Comparison of ENCODE assay signal across 19 cellular contexts in genomic region chr3:110940074-110940473, GRCh38.
DNase-seq lines count a peak whose midpoint lies in the region; ATAC-seq, FAIRE-seq and TF ChIP-seq lines count a peak whose summit lies in the region.
"Had no signal": no experiment of that assay in that cellular context is flagged by ENCODE, and none has a peak within 500 bp of the region (broad histone marks: within the 10 kb centered on the region; RNA-seq: fewer than 3 reads in every experiment).

No MANE protein-coding gene starts in this region.

- DNase-seq in HuH-7 (ENCODE audit: low spot score), result peak; percentile 12
- no peak for DNase-seq in astrocyte (ENCODE audit: low read depth)
- peak; percentile 23 for DNase-seq in left kidney (ENCODE audit: low read depth, low spot score)
- DNase-seq in smooth muscle cell (lab: John Stamatoyannopoulos, UW; ENCODE audit: unreplicated experiment), result no peak
- no peak for DNase-seq in RKO (ENCODE audit: low spot score)
- no peak for DNase-seq in upper lobe of left lung
- DNase-seq: ACHN, C1 segment of cervical spinal cord, GF-D8, HCEC 1CT, KBM-7, MV-4-11, NCI-H187 treated with DMSO at 0.1 percent for 48 hours, NCI-H226, NCI-H82, OCI-M1, SHP77 had no signal

- no peak for TF ChIP-seq EP300 in upper lobe of left lung (IDR thresholded peaks at IDR 0.05)

- H3K4me1 ChIP-seq in astrocyte (ENCODE audit: insufficient read depth, low read length) (no peaks in the 10 kb centered on the region), smooth muscle cell (ENCODE audit: low read depth) (peaks cover 10% of the 10 kb centered on the region), upper lobe of left lung (no peaks in the 10 kb centered on the region)

- H3K4me2 ChIP-seq in astrocyte (ENCODE audit: low read length) (no peak overlapping the region), smooth muscle cell (peak overlapping the region; percentile 40)

- TF ChIP-seq POLR2A in upper lobe of left lung (IDR thresholded peaks at IDR 0.05), result no peak

- no peak overlapping the region for H3K9ac ChIP-seq in astrocyte (ENCODE audit: low read length)
- H3K9ac ChIP-seq in smooth muscle cell (ENCODE audit: low read depth), result no peak overlapping the region

- H3K36me3 ChIP-seq in astrocyte (ENCODE audit: insufficient read depth, low read length), result no peaks in the 10 kb centered on the region
- H3K36me3 ChIP-seq in smooth muscle cell (ENCODE audit: low read depth), result peaks cover 4% of the 10 kb centered on the region
- no peaks in the 10 kb centered on the region for H3K36me3 ChIP-seq in upper lobe of left lung

- H3K9me3 ChIP-seq in astrocyte (ENCODE audit: insufficient read depth, low read depth, low read length), result peaks cover 8% of the 10 kb centered on the region
- no peaks in the 10 kb centered on the region for H3K9me3 ChIP-seq in smooth muscle cell (replicated peaks; ENCODE audit: low read depth)
- peaks cover 0 to 11% (median 4%) of the 10 kb centered on the region in 4 donors for H3K9me3 ChIP-seq in upper lobe of left lung

- no peak overlapping the region for H3K27ac Mint-ChIP-seq in astrocyte (ENCODE audit: unreplicated experiment)

- H3K4me3 ChIP-seq in astrocyte (ENCODE audit: insufficient read depth, low read depth, low read length) (no peak overlapping the region), smooth muscle cell (no peak overlapping the region), upper lobe of left lung (no peak overlapping the region)
- H3K4me3 ChIP-seq: SK-N-MC had no signal

- H3F3A ChIP-seq in smooth muscle cell (ENCODE audit: low read depth), result peaks cover 33% of the 10 kb centered on the region

- peak; percentile 63 for FAIRE-seq in astrocyte (lab: Jason Lieb, UNC)

- H3K27ac ChIP-seq in astrocyte (ENCODE audit: low read depth, low read length), result no peak overlapping the region
- H3K27ac ChIP-seq in smooth muscle cell (ENCODE audit: low read depth), result peak overlapping the region; percentile 61
- no peak overlapping the region for H3K27ac ChIP-seq in upper lobe of left lung
- H3K27ac ChIP-seq: SK-N-MC had no signal

- no peak for TF ChIP-seq CTCF in astrocyte (IDR thresholded peaks at IDR 0.05; ENCODE audit: insufficient read depth, low read depth, low read length)
- no peak for TF ChIP-seq CTCF in smooth muscle cell (IDR thresholded peaks at IDR 0.05; ENCODE audit: borderline replicate concordance, insufficient read depth, poor library complexity, severe bottlenecking)
- TF ChIP-seq CTCF in upper lobe of left lung (IDR thresholded peaks at IDR 0.05), result no peak

- no peaks in the 10 kb centered on the region for H3K27me3 Mint-ChIP-seq in astrocyte (ENCODE audit: low read depth, unreplicated experiment)

- H3K9me3 Mint-ChIP-seq in astrocyte (ENCODE audit: unreplicated experiment), result peaks cover 4% of the 10 kb centered on the region

- H3K79me2 ChIP-seq in astrocyte (ENCODE audit: insufficient read depth, low read length) (no peaks in the 10 kb centered on the region), smooth muscle cell (ENCODE audit: low read depth) (peaks cover 100% of the 10 kb centered on the region)

- H4K20me1 ChIP-seq in astrocyte (ENCODE audit: insufficient read depth, low read length) (no peaks in the 10 kb centered on the region), smooth muscle cell (ENCODE audit: low read depth) (peaks cover 100% of the 10 kb centered on the region)

- H2AFZ ChIP-seq in astrocyte (ENCODE audit: low read depth, low read length), result no peak overlapping the region
- no peak overlapping the region for H2AFZ ChIP-seq in smooth muscle cell (ENCODE audit: low read depth)

- peaks cover 10% of the 10 kb centered on the region for H3K4me1 Mint-ChIP-seq in astrocyte (ENCODE audit: low read depth, unreplicated experiment)

- no peak for ATAC-seq in upper lobe of left lung (ENCODE audit: low FRiP score in 2 of 2)
- ATAC-seq in HG02642 (IDR thresholded peaks at IDR 0.05; ENCODE audit: poor library complexity, unreplicated experiment), result no peak

- H3K4me3 Mint-ChIP-seq in astrocyte (ENCODE audit: unreplicated experiment), result no peak overlapping the region

- H3K27me3 ChIP-seq in astrocyte (ENCODE audit: insufficient read depth, low read length) (no peaks in the 10 kb centered on the region), smooth muscle cell (ENCODE audit: low read depth) (no peaks in the 10 kb centered on the region), upper lobe of left lung (no peaks in the 10 kb centered on the region)

- H3K36me3 Mint-ChIP-seq in astrocyte (ENCODE audit: low read depth, unreplicated experiment), result peaks cover 3% of the 10 kb centered on the region

- 3% methylated on average over 1 of the region's 1 CpG for WGBS in smooth muscle cell (ENCODE audit: low lambda C conversion rate)
- 12 to 31% methylated on average over 1 of the region's 1 CpG for WGBS in upper lobe of left lung, 2 donors

Comparison
In these comparisons a context has a peak if more than half of its experiments do, and no peak if none do; other contexts are left out.
1. DNase-seq: peak in HuH-7 (single experiment) and left kidney (single experiment); none in astrocyte (single experiment), smooth muscle cell (single experiment), RKO (single experiment) and upper lobe of left lung (0 of 2).